In genomic region chr10:50991496-50992355, GRCh38 we compare ENCODE assay signal across 7 cellular contexts.
DNase-seq lines count a peak whose midpoint lies in the region; ATAC-seq and TF ChIP-seq lines count a peak whose summit lies in the region.

No MANE protein-coding gene starts in this region.

- H3K27ac Mint-ChIP-seq in IgD-negative memory B cell, result no peak overlapping the region
- H3K27ac Mint-ChIP-seq in brain, result peak overlapping the region in 3 of 5 experiments; percentile 70 to 91 (median 82)
- H3K27ac Mint-ChIP-seq in stimulated activated naive B cell treated with anti-CD40 and anti-IgM and Interleukin-4, amounts not matched to agents 10 μg/mL and 1 μg/mL and 100 μg/mL, for 72 hours, result no peak overlapping the region

- H3K4me1 Mint-ChIP-seq in IgD-negative memory B cell (peaks cover 0 to 2% (median 1%) of the 10 kb centered on the region in 3 donors), brain (peaks cover 31% of the 10 kb centered on the region)
- peaks cover 10 to 19% of the 10 kb centered on the region in 2 donors for H3K4me1 Mint-ChIP-seq in stimulated activated naive B cell treated with anti-CD40 and anti-IgM and Interleukin-4, amounts not matched to agents 10 μg/mL and 1 μg/mL and 100 μg/mL, for 72 hours

- DNase-seq in iris pigment epithelial cell (ENCODE audit: low read depth), result peak; percentile 24
- DNase-seq in stimulated activated naive B cell treated with anti-CD40 and anti-IgM and Interleukin-4, amounts not matched to agents 10 μg/mL and 1 μg/mL and 100 μg/mL, for 72 hours, result no peak
- no peak for DNase-seq in NCI-H2196 treated with DMSO at 0.1 percent for 48 hours (lab: John Stamatoyannopoulos, UW; ENCODE audit: unreplicated experiment)
- no peak for DNase-seq in NCI-H1092 (lab: John Stamatoyannopoulos, UW)
- no peak for DNase-seq in cerebellum (ENCODE audit: low spot score)

- H3K27me3 Mint-ChIP-seq in IgD-negative memory B cell (peaks cover 40% of the 10 kb centered on the region), brain (peaks cover 72% of the 10 kb centered on the region)
- H3K27me3 Mint-ChIP-seq in stimulated activated naive B cell treated with anti-CD40 and anti-IgM and Interleukin-4, amounts not matched to agents 10 μg/mL and 1 μg/mL and 100 μg/mL, for 72 hours, result peaks cover 43 to 52% of the 10 kb centered on the region in 2 donors

- H3K36me3 Mint-ChIP-seq in IgD-negative memory B cell (no peaks in the 10 kb centered on the region), brain (no peaks in the 10 kb centered on the region)
- H3K36me3 Mint-ChIP-seq in stimulated activated naive B cell treated with anti-CD40 and anti-IgM and Interleukin-4, amounts not matched to agents 10 μg/mL and 1 μg/mL and 100 μg/mL, for 72 hours, result no peaks in the 10 kb centered on the region

- no peak for TF ChIP-seq CTCF in brain (conservative IDR thresholded peaks at IDR 0.05)

- peak overlapping the region in 3 of 4 donors; percentile 41 to 87 (median 79) for H3K4me3 Mint-ChIP-seq in IgD-negative memory B cell
- peak overlapping the region; percentile 93 to 98 (median 95) for H3K4me3 Mint-ChIP-seq in brain
- H3K4me3 Mint-ChIP-seq in stimulated activated naive B cell treated with anti-CD40 and anti-IgM and Interleukin-4, amounts not matched to agents 10 μg/mL and 1 μg/mL and 100 μg/mL, for 72 hours, result peak overlapping the region; percentile 83 to 86

- ATAC-seq in stimulated activated naive B cell treated with anti-CD40 and anti-IgM and Interleukin-4, amounts not matched to agents 10 μg/mL and 1 μg/mL and 100 μg/mL, for 72 hours (replicated peaks), result peak; percentile 33 to 39

- H3K9me3 Mint-ChIP-seq in IgD-negative memory B cell (peaks cover 0 to 1% (median 0%) of the 10 kb centered on the region in 3 donors), brain (no peaks in the 10 kb centered on the region)
- H3K9me3 Mint-ChIP-seq in stimulated activated naive B cell treated with anti-CD40 and anti-IgM and Interleukin-4, amounts not matched to agents 10 μg/mL and 1 μg/mL and 100 μg/mL, for 72 hours, result no peaks in the 10 kb centered on the region

Comparison
In these comparisons a context has a peak if more than half of its experiments do, and no peak if none do; other contexts are left out.
1. H3K27ac Mint-ChIP-seq: peak in brain (3 of 5); none in IgD-negative memory B cell (0 of 3) and stimulated activated naive B cell treated with anti-CD40 and anti-IgM and Interleukin-4, amounts not matched to agents 10 μg/mL and 1 μg/mL and 100 μg/mL, for 72 hours (single experiment).
2. Peak in every context shown above with its lines, with median percentiles within 50 percentile points of each other: H3K4me3 Mint-ChIP-seq.